In genomic region chr5:147887026-147887627, GRCh38 we compare ENCODE assay signal across 8 cellular contexts. TPM values are rescaled to one million over a fixed set of nuclear protein-coding genes. Genes with fewer than 3 reads are reported as not detected.
DNase-seq lines count a peak whose midpoint lies in the region; ATAC-seq and TF ChIP-seq lines count a peak whose summit lies in the region.

No MANE protein-coding gene starts in this region.

- ATAC-seq in SK-N-SH treated with all-trans-retinoic acid at 6 μM for 48 hours: peak; percentile 80
- peak; percentile 24 for ATAC-seq in left ventricle myocardium superior
- ATAC-seq in activated naive CD4-positive, alpha-beta T cell treated with anti-CD3 and anti-CD28 coated beads, Interleukin-2, amount 50 U/mL, for 72 hours: no peak
- no peak for ATAC-seq in gastroesophageal sphincter

- WGBS in gastroesophageal sphincter (ENCODE audit: low coverage in 1 of 2), 2 donors: 14 to 21% methylated on average over 3 of the region's 3 CpGs

- H3K4me3 ChIP-seq in vagina (no peak overlapping the region), gastroesophageal sphincter (no peak overlapping the region)

- no peaks in the 10 kb centered on the region for H3K4me1 Mint-ChIP-seq in activated CD4-positive, alpha-beta T cell treated with anti-CD3 and anti-CD28 coated beads, Interleukin-2, amount 10 ng/mL, durations not matched to agents 7 days and 5 days

- H3K36me3 Mint-ChIP-seq in activated CD4-positive, alpha-beta T cell treated with anti-CD3 and anti-CD28 coated beads, Interleukin-2, amount 10 ng/mL, durations not matched to agents 7 days and 5 days (ENCODE audit: low read depth): no peaks in the 10 kb centered on the region
- H3K36me3 Mint-ChIP-seq in activated naive CD4-positive, alpha-beta T cell treated with anti-CD3 and anti-CD28 coated beads, Interleukin-2, amount 50 U/mL, for 72 hours: no peaks in the 10 kb centered on the region

- CTCF ChIA-PET in activated CD4-positive, alpha-beta T cell treated with anti-CD3 and anti-CD28 coated beads, Interleukin-2, amount 10 ng/mL, durations not matched to agents 7 days and 5 days (lab: Charles Lee): no interaction called here

- TF ChIP-seq POLR2A in vagina (IDR thresholded peaks at IDR 0.05): no peak
- TF ChIP-seq POLR2A in gastroesophageal sphincter (IDR thresholded peaks at IDR 0.05): no peak

- DNase-seq in COR-L47 (lab: John Stamatoyannopoulos, UW) (peak; percentile 37), Kasumi-1 (lab: John Stamatoyannopoulos, UW) (peak; percentile 68 to 78), left ventricle myocardium superior (no peak), vagina (ENCODE audit: extremely low spot score in 2 of 2) (no peak)
- DNase-seq in activated CD4-positive, alpha-beta T cell treated with anti-CD3 and anti-CD28 coated beads, Interleukin-2, amount 10 ng/mL, durations not matched to agents 7 days and 5 days: no peak
- DNase-seq in activated naive CD4-positive, alpha-beta T cell treated with anti-CD3 and anti-CD28 coated beads, Interleukin-2, amount 50 U/mL, for 72 hours (ENCODE audit: low spot score in 2 of 2): no peak

- H3K27ac Mint-ChIP-seq in activated CD4-positive, alpha-beta T cell treated with anti-CD3 and anti-CD28 coated beads, Interleukin-2, amount 10 ng/mL, durations not matched to agents 7 days and 5 days: no peak overlapping the region
- H3K27ac Mint-ChIP-seq in activated naive CD4-positive, alpha-beta T cell treated with anti-CD3 and anti-CD28 coated beads, Interleukin-2, amount 50 U/mL, for 72 hours: no peak overlapping the region

- intact Hi-C loops in left ventricle myocardium superior (cut with micrococcal nuclease) (loop anchor here (5.0 kb wide), 1 partner anchor 45 kb away; no protein-coding TSS in a partner anchor), vagina (cut with DNase I) (no loop called here)

- no peak overlapping the region for H3K27ac ChIP-seq in vagina
- no peak overlapping the region for H3K27ac ChIP-seq in gastroesophageal sphincter

- POLR2A ChIA-PET in activated CD4-positive, alpha-beta T cell treated with anti-CD3 and anti-CD28 coated beads, Interleukin-2, amount 10 ng/mL, durations not matched to agents 7 days and 5 days (lab: Charles Lee): no interaction called here

- H3K36me3 ChIP-seq in vagina (no peaks in the 10 kb centered on the region), gastroesophageal sphincter (no peaks in the 10 kb centered on the region)

- peaks cover 11% of the 10 kb centered on the region for H3K27me3 Mint-ChIP-seq in activated CD4-positive, alpha-beta T cell treated with anti-CD3 and anti-CD28 coated beads, Interleukin-2, amount 10 ng/mL, durations not matched to agents 7 days and 5 days

- H3K9me3 ChIP-seq in vagina (no peaks in the 10 kb centered on the region), gastroesophageal sphincter (no peaks in the 10 kb centered on the region)

- H3K27me3 ChIP-seq in vagina: no peaks in the 10 kb centered on the region
- H3K27me3 ChIP-seq in gastroesophageal sphincter: no peaks in the 10 kb centered on the region

- TF ChIP-seq CTCF in vagina (IDR thresholded peaks at IDR 0.05) (peak in 2 of 3 experiments; percentile 3 to 30), gastroesophageal sphincter (IDR thresholded peaks at IDR 0.05) (peak in 1 of 4 experiments; percentile 40)

- no peak overlapping the region for H3K4me3 Mint-ChIP-seq in activated CD4-positive, alpha-beta T cell treated with anti-CD3 and anti-CD28 coated beads, Interleukin-2, amount 10 ng/mL, durations not matched to agents 7 days and 5 days

- no peaks in the 10 kb centered on the region for H3K4me1 ChIP-seq in vagina
- no peaks in the 10 kb centered on the region for H3K4me1 ChIP-seq in gastroesophageal sphincter

- no peak for TF ChIP-seq EP300 in gastroesophageal sphincter (IDR thresholded peaks at IDR 0.05)

- no peaks in the 10 kb centered on the region for H3K9me3 Mint-ChIP-seq in activated CD4-positive, alpha-beta T cell treated with anti-CD3 and anti-CD28 coated beads, Interleukin-2, amount 10 ng/mL, durations not matched to agents 7 days and 5 days
- peaks cover 0 to 4% of the 10 kb centered on the region in 2 donors for H3K9me3 Mint-ChIP-seq in activated naive CD4-positive, alpha-beta T cell treated with anti-CD3 and anti-CD28 coated beads, Interleukin-2, amount 50 U/mL, for 72 hours

TF ChIP-seq in SK-N-SH treated with all-trans-retinoic acid at 6 μM for 48 hours, 23 proteins besides CTCF, POLR2A, EP300 and RAD21 (continues in another document):
- TF ChIP-seq ZC3H10 (CRISPR knock-in tag; IDR thresholded peaks at IDR 0.05) (no peak), GLIS3 (CRISPR knock-in tag; IDR thresholded peaks at IDR 0.05) (no peak), ARNTL (CRISPR knock-in tag; IDR thresholded peaks at IDR 0.05; ENCODE audit: borderline replicate concordance, low read depth) (no peak), RARB (CRISPR knock-in tag; IDR thresholded peaks at IDR 0.05) (no peak), ZNF8 (CRISPR knock-in tag; IDR thresholded peaks at IDR 0.05) (no peak), TSHZ2 (CRISPR knock-in tag; IDR thresholded peaks at IDR 0.05) (no peak), CSDC2 (CRISPR knock-in tag; IDR thresholded peaks at IDR 0.05) (no peak), CSRNP3 (CRISPR knock-in tag; IDR thresholded peaks at IDR 0.05) (no peak), ZNF565 (CRISPR knock-in tag; conservative IDR thresholded peaks at IDR 0.05; ENCODE audit: low read depth) (no peak), SNAI2 (CRISPR knock-in tag; IDR thresholded peaks at IDR 0.05) (no peak), POU6F1 (CRISPR knock-in tag; IDR thresholded peaks at IDR 0.05; ENCODE audit: borderline replicate concordance, low read depth) (no peak)

RNA-seq across cellular contexts. Expression of gene SCGB3A2, which starts 8.6 kb away (rescaled TPM):
- total RNA-seq in left ventricle myocardium superior: not detected
- total RNA-seq in vagina: not detected
- total RNA-seq in activated CD4-positive, alpha-beta T cell treated with anti-CD3 and anti-CD28 coated beads, Interleukin-2, amount 10 ng/mL, durations not matched to agents 7 days and 5 days: not detected
- not detected for total RNA-seq in activated naive CD4-positive, alpha-beta T cell treated with anti-CD3 and anti-CD28 coated beads, Interleukin-2, amount 50 U/mL, for 72 hours
- total RNA-seq in gastroesophageal sphincter: not detected

RNA-seq across cellular contexts. Expression of gene C5orf46, which starts 19.2 kb away (rescaled TPM):
- total RNA-seq in left ventricle myocardium superior: 2.8 TPM
- total RNA-seq in vagina: not detected
- total RNA-seq in activated CD4-positive, alpha-beta T cell treated with anti-CD3 and anti-CD28 coated beads, Interleukin-2, amount 10 ng/mL, durations not matched to agents 7 days and 5 days: not detected
- not detected for total RNA-seq in activated naive CD4-positive, alpha-beta T cell treated with anti-CD3 and anti-CD28 coated beads, Interleukin-2, amount 50 U/mL, for 72 hours
- not detected for total RNA-seq in gastroesophageal sphincter

RNA-seq across cellular contexts. Expression of gene SPINK1, which starts 55.7 kb away (rescaled TPM):
- total RNA-seq in left ventricle myocardium superior (not detected), vagina (not detected), gastroesophageal sphincter (not detected)
- total RNA-seq in activated CD4-positive, alpha-beta T cell treated with anti-CD3 and anti-CD28 coated beads, Interleukin-2, amount 10 ng/mL, durations not matched to agents 7 days and 5 days: not detected
- not detected for total RNA-seq in activated naive CD4-positive, alpha-beta T cell treated with anti-CD3 and anti-CD28 coated beads, Interleukin-2, amount 50 U/mL, for 72 hours

Comparison
In these comparisons a context has a peak if more than half of its experiments do, and no peak if none do; other contexts are left out.
1. DNase-seq: peak in COR-L47 (single experiment) and Kasumi-1 (2 of 2); none in left ventricle myocardium superior (single experiment), vagina (0 of 2), activated CD4-positive, alpha-beta T cell treated with anti-CD3 and anti-CD28 coated beads, Interleukin-2, amount 10 ng/mL, durations not matched to agents 7 days and 5 days (single experiment) and activated naive CD4-positive, alpha-beta T cell treated with anti-CD3 and anti-CD28 coated beads, Interleukin-2, amount 50 U/mL, for 72 hours (0 of 2).
2. ATAC-seq: peak in SK-N-SH treated with all-trans-retinoic acid at 6 μM for 48 hours (single experiment) and left ventricle myocardium superior (single experiment); none in activated naive CD4-positive, alpha-beta T cell treated with anti-CD3 and anti-CD28 coated beads, Interleukin-2, amount 50 U/mL, for 72 hours (0 of 2) and gastroesophageal sphincter (single experiment).